In the genomic region with DNA sequence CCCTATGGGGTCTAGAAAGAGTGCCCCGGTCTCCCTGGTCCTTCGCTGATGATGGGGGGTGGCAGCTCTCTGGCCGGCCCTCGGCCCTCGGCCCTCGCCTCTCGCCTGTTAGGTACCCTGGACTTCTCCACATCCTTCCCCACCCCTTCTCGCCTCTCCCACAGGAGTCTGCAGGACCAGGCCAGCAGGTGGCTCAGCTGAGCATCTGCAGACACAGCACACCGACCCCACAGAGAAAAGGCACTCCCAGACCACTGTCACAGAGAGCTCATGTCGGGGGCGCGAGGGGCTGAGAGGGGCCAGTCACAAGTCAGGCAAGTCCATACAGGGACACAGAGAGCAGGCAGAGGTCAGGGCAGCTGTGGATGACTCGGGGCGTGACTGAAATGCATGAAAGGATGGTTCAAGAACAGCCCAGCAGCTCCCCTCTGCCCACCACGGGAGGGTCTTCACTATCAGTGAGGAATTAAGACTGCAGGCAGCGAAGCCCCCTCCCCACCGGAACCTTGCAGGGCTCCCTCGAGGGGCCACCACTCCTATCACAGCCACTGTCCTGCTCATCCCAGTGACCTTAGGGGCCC, we compare ENCODE assay signal across 1 cellular context.
TF ChIP-seq lines count a peak whose summit lies in the region.

No MANE protein-coding gene starts in this region.

TF ChIP-seq in SK-N-SH, 30 proteins besides CTCF, POLR2A, EP300 and RAD21 (continued from another document):
- no peak for TF ChIP-seq TEAD4 (IDR thresholded peaks at IDR 0.05; ENCODE audit: borderline replicate concordance, insufficient read depth)
- TF ChIP-seq, protein P1, sequence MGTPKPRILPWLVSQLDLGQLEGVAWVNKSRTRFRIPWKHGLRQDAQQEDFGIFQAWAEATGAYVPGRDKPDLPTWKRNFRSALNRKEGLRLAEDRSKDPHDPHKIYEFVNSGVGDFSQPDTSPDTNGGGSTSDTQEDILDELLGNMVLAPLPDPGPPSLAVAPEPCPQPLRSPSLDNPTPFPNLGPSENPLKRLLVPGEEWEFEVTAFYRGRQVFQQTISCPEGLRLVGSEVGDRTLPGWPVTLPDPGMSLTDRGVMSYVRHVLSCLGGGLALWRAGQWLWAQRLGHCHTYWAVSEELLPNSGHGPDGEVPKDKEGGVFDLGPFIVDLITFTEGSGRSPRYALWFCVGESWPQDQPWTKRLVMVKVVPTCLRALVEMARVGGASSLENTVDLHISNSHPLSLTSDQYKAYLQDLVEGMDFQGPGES (IDR thresholded peaks at IDR 0.05; ENCODE audit: low read depth, low read length) = no peak
TF ChIP-seq in SK-N-SH: peak in this region for 0.
